ENCODE assay signal across 19 cellular contexts in the genomic region with DNA sequence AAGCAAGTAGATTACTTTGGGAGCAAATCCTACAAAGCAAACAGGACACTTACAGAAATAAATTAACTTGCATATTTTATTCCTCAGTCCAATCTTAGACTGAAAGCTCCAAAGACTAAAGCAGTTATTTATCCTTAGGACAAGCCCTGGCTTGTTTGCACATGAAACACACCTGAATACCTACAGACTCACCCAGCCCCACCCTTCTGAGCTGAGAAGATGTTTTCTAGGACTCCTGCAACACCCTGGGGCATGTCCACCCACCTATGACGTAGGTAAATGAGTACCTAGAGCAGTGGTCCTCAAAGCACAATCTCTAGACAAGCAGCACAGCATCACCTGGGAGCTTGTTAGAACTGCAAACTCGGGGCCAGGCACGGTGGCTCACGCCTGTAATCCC.
"Had no signal": no experiment of that assay in that cellular context is flagged by ENCODE, and none has a peak within 500 bp of the region (broad histone marks: within the 10 kb centered on the region; RNA-seq: fewer than 3 reads in every experiment).

No MANE protein-coding gene starts in this region.

- ATAC-seq: gastroesophageal sphincter; left colon; left ventricle myocardium superior; natural killer cell; right cardiac atrium; stimulated activated effector memory CD8-positive, alpha-beta T cell treated with anti-CD3 and anti-CD28 coated beads, Interleukin-12 subunit alpha, Interleukin-12 subunit beta, amount 100 ng/mL, for 72 hours; stimulated activated naive CD8-positive, alpha-beta T cell treated with anti-CD3 and anti-CD28 coated beads, Interleukin-15, Interleukin-2, amounts not matched to agents 100 U/mL and 50 U/mL, for 24 hours had no signal

- DNase-seq: colonic mucosa; dermis blood vessel endothelial cell; glutamatergic neuron; immature natural killer cell; left colon; left ventricle myocardium superior; natural killer cell; nucleus accumbens; ovary; right cardiac atrium; small intestine; stimulated activated CD4-positive, alpha-beta T cell treated with anti-CD3 and anti-CD28 coated beads, Interleukin-4, amount 100 ng/mL, for 1 hour; stimulated activated CD8-positive, alpha-beta memory T cell treated with anti-CD3 and anti-CD28 coated beads, Interleukin-4, amount 100 ng/mL, for 48 hours; stimulated activated naive CD8-positive, alpha-beta T cell treated with anti-CD3 and anti-CD28 coated beads, Interleukin-15, Interleukin-2, amounts not matched to agents 100 U/mL and 50 U/mL, for 24 hours; thyroid gland had no signal

- H3K4me1 ChIP-seq: colonic mucosa, gastroesophageal sphincter, thyroid gland had no signal

- H3K36me3 ChIP-seq: colonic mucosa, gastroesophageal sphincter, ovary, suprapubic skin, thyroid gland had no signal

- H3K4me3 ChIP-seq: colonic mucosa, gastroesophageal sphincter, lung, ovary, suprapubic skin, thyroid gland had no signal

- H3K27ac ChIP-seq: colonic mucosa, gastroesophageal sphincter, ovary, suprapubic skin, thyroid gland had no signal

- H3K27me3 ChIP-seq: colonic mucosa, gastroesophageal sphincter, ovary, suprapubic skin, thyroid gland had no signal

- H3K9me3 ChIP-seq: colonic mucosa, gastroesophageal sphincter, ovary, suprapubic skin, thyroid gland had no signal
